21 cellular contexts compared by ENCODE assay signal in genomic region chr5:154664869-154665268, GRCh38.
"Had no signal": no experiment of that assay in that cellular context is flagged by ENCODE, and none has a peak within 500 bp of the region (broad histone marks: within the 10 kb centered on the region; RNA-seq: fewer than 3 reads in every experiment).

No MANE protein-coding gene starts in this region.

- H3K4me3 Mint-ChIP-seq: dendritic cell treated with granulocyte-macrophage colony-stimulating factor and Interleukin-4, amounts not matched to agents 40 ng/mL and 50 ng/mL, for 4 days; effector memory CD8-positive, alpha-beta T cell; mesothelial cell of epicardium; naive B cell; naive thymus-derived CD8-positive, alpha-beta T cell had no signal

- H3K27me3 ChIP-seq: colonic mucosa, esophagus muscularis mucosa, foreskin keratinocyte, gastroesophageal sphincter, heart left ventricle, hepatocyte, left lung had no signal

- H3K4me1 Mint-ChIP-seq: mesothelial cell of epicardium; naive thymus-derived CD8-positive, alpha-beta T cell had no signal

- H3K4me1 ChIP-seq: colonic mucosa, esophagus muscularis mucosa, foreskin keratinocyte, gastroesophageal sphincter, heart left ventricle, left lung, lower lobe of right lung had no signal

- H3K36me3 ChIP-seq: colonic mucosa, esophagus muscularis mucosa, gastroesophageal sphincter, heart left ventricle, left lung, lower lobe of right lung had no signal

- H3K27ac Mint-ChIP-seq: dendritic cell treated with granulocyte-macrophage colony-stimulating factor and Interleukin-4, amounts not matched to agents 40 ng/mL and 50 ng/mL, for 4 days; effector memory CD8-positive, alpha-beta T cell; mesothelial cell of epicardium; naive B cell; naive thymus-derived CD8-positive, alpha-beta T cell had no signal

- H3K9me3 ChIP-seq: colonic mucosa had no signal

- DNase-seq: colonic mucosa; cortex of kidney; effector CD8-positive, alpha-beta T cell; effector memory CD8-positive, alpha-beta T cell; foreskin keratinocyte; heart left ventricle; hypothalamus; left cardiac atrium; left lung; left ventricle myocardium superior; lower lobe of right lung; mesenchymal stem cell; mucosa of descending colon; naive B cell; naive thymus-derived CD8-positive, alpha-beta T cell had no signal

- H3K27ac ChIP-seq: colonic mucosa, epithelial cell of prostate, esophagus muscularis mucosa, foreskin keratinocyte, gastroesophageal sphincter, heart left ventricle, hepatocyte, left lung, lower lobe of right lung had no signal

- H3K27me3 Mint-ChIP-seq: dendritic cell treated with granulocyte-macrophage colony-stimulating factor and Interleukin-4, amounts not matched to agents 40 ng/mL and 50 ng/mL, for 4 days; naive B cell had no signal

- H3K4me3 ChIP-seq: colonic mucosa, esophagus muscularis mucosa, gastroesophageal sphincter, heart left ventricle, hepatocyte, left lung, lower lobe of right lung, mucosa of descending colon had no signal
